In genomic region chr15:83365370-83365938, GRCh38 we compare ENCODE assay signal across 8 cellular contexts.
DNase-seq lines count a peak whose midpoint lies in the region; ATAC-seq and TF ChIP-seq lines count a peak whose summit lies in the region.

No MANE protein-coding gene starts in this region.

- peak; percentile 16 for ATAC-seq in stimulated activated effector memory CD8-positive, alpha-beta T cell treated with anti-CD3 and anti-CD28 coated beads, Interleukin-12 subunit alpha, Interleukin-12 subunit beta, amount 100 ng/mL, for 72 hours
- no peak for ATAC-seq in HG02798 (IDR thresholded peaks at IDR 0.05; ENCODE audit: poor library complexity, unreplicated experiment)

- H3K4me3 Mint-ChIP-seq in stimulated activated effector memory CD8-positive, alpha-beta T cell treated with anti-CD3 and anti-CD28 coated beads, Interleukin-12 subunit alpha, Interleukin-12 subunit beta, amount 100 ng/mL, for 72 hours, result peak overlapping the region; percentile 24

- DNase-seq in Daoy (ENCODE audit: low read depth) (peak; percentile 67), NCI-H526 treated with DMSO at 0.1 percent for 48 hours (lab: John Stamatoyannopoulos, UW) (peak; percentile 24), cardiac fibroblast (ENCODE audit: low read depth in 2 of 2) (peak; percentile 66 to 84), islet precursor cell (peak; percentile 76), SK-N-DZ (ENCODE audit: low spot score) (no peak), SW480 (ENCODE audit: low spot score) (no peak)
- no peak for DNase-seq in stimulated activated effector memory CD8-positive, alpha-beta T cell treated with anti-CD3 and anti-CD28 coated beads, Interleukin-12 subunit alpha, Interleukin-12 subunit beta, amount 100 ng/mL, for 72 hours (ENCODE audit: low spot score in 2 of 2)

- H3K27ac Mint-ChIP-seq in stimulated activated effector memory CD8-positive, alpha-beta T cell treated with anti-CD3 and anti-CD28 coated beads, Interleukin-12 subunit alpha, Interleukin-12 subunit beta, amount 100 ng/mL, for 72 hours, result no peak overlapping the region

- no peak for TF ChIP-seq CTCF in cardiac fibroblast (IDR thresholded peaks at IDR 0.05; ENCODE audit: low read depth, low read length)

- H3K9me3 Mint-ChIP-seq in stimulated activated effector memory CD8-positive, alpha-beta T cell treated with anti-CD3 and anti-CD28 coated beads, Interleukin-12 subunit alpha, Interleukin-12 subunit beta, amount 100 ng/mL, for 72 hours, result no peaks in the 10 kb centered on the region

- H3K4me3 ChIP-seq in cardiac fibroblast (replicated peaks in 1 of 2; ENCODE audit: low read depth in 2 of 2, low read length in 2 of 2), result peak overlapping the region; percentile 44 to 51

- H3K4me1 Mint-ChIP-seq in stimulated activated effector memory CD8-positive, alpha-beta T cell treated with anti-CD3 and anti-CD28 coated beads, Interleukin-12 subunit alpha, Interleukin-12 subunit beta, amount 100 ng/mL, for 72 hours, result peaks cover 15% of the 10 kb centered on the region

- H3K36me3 Mint-ChIP-seq in stimulated activated effector memory CD8-positive, alpha-beta T cell treated with anti-CD3 and anti-CD28 coated beads, Interleukin-12 subunit alpha, Interleukin-12 subunit beta, amount 100 ng/mL, for 72 hours, result no peaks in the 10 kb centered on the region

Comparison
In these comparisons a context has a peak if more than half of its experiments do, and no peak if none do; other contexts are left out.
1. DNase-seq: peak in Daoy (single experiment), NCI-H526 treated with DMSO at 0.1 percent for 48 hours (single experiment), cardiac fibroblast (2 of 2) and islet precursor cell (single experiment); none in stimulated activated effector memory CD8-positive, alpha-beta T cell treated with anti-CD3 and anti-CD28 coated beads, Interleukin-12 subunit alpha, Interleukin-12 subunit beta, amount 100 ng/mL, for 72 hours (0 of 2), SK-N-DZ (single experiment) and SW480 (single experiment).